In genomic region chr2:235605306-235605998, GRCh38 we compare ENCODE assay signal across 9 cellular contexts.
A peak's percentile ranks its signal among the peaks of the same experiment; 100 is the strongest.
DNase-seq lines count a peak whose midpoint lies in the region; ATAC-seq and TF ChIP-seq lines count a peak whose summit lies in the region.
"Had no signal": no experiment of that assay in that cellular context is flagged by ENCODE, and none has a peak within 500 bp of the region (broad histone marks: within the 10 kb centered on the region; RNA-seq: fewer than 3 reads in every experiment).

No MANE protein-coding gene starts in this region.

- POLR2A ChIA-PET in OCI-LY7 (lab: Charles Lee) = no interaction called here

- no peak overlapping the region for H3K4me3 ChIP-seq in mesodermal cell (ENCODE audit: extremely low read depth, insufficient read depth, low read length, poor library complexity, severe bottlenecking)
- H3K4me3 ChIP-seq in OCI-LY7 (ENCODE audit: low read depth, low read length, poor library complexity, severe bottlenecking) = no peak overlapping the region
- H3K4me3 ChIP-seq: breast epithelium had no signal

- peak; percentile 90 for DNase-seq in H4 (ENCODE audit: low spot score)
- DNase-seq in NCI-H69 (lab: John Stamatoyannopoulos, UW) = peak; percentile 96
- DNase-seq in epidermal melanocyte (ENCODE audit: insufficient read length, low spot score) = peak; percentile 66
- no peak for DNase-seq in GM20000 (ENCODE audit: low spot score)
- no peak for DNase-seq in stimulated activated naive CD4-positive, alpha-beta T cell (lab: John Stamatoyannopoulos, UW)
- no peak for DNase-seq in OCI-LY7 (ENCODE audit: low spot score)

- no peak overlapping the region for H3K4me2 ChIP-seq in OCI-LY7 (ENCODE audit: low read length)

- no TSS peak for BruUV-seq in OCI-LY7 (replicated peaks; lab: Mats Ljungman, UMichigan)

- H3K27ac ChIP-seq in mesodermal cell (ENCODE audit: low read depth, low read length, severe bottlenecking) = peak overlapping the region; percentile 69
- H3K27ac ChIP-seq in OCI-LY7 (ENCODE audit: low read depth, low read length, poor library complexity, severe bottlenecking) = no peak overlapping the region
- H3K27ac ChIP-seq: breast epithelium had no signal

- 74 to 77% methylated on average over 18 of the region's 22 CpGs for WGBS in mesodermal cell (ENCODE audit: insufficient coverage in 2 of 2), 2 experiments

- H3K79me2 ChIP-seq in OCI-LY7 (ENCODE audit: insufficient read depth, low read depth, low read length) = no peaks in the 10 kb centered on the region

- no peak for ATAC-seq in GM18867 (IDR thresholded peaks at IDR 0.05; ENCODE audit: unreplicated experiment)

- H4K20me1 ChIP-seq in OCI-LY7 (ENCODE audit: insufficient read depth, low read length) = no peaks in the 10 kb centered on the region

- TF ChIP-seq CTCF in GM20000 (IDR thresholded peaks at IDR 0.05; ENCODE audit: extremely low read depth, missing control alignments) (no peak), OCI-LY7 (conservative IDR thresholded peaks at IDR 0.05; ENCODE audit: low read length) (no peak)

- H3K4me1 ChIP-seq in mesodermal cell (ENCODE audit: control insufficient read depth, insufficient read depth, low read length, poor library complexity, severe bottlenecking) (peaks cover 12% of the 10 kb centered on the region), OCI-LY7 (ENCODE audit: insufficient read depth, low read length, poor library complexity, severe bottlenecking) (no peaks in the 10 kb centered on the region)
- H3K4me1 ChIP-seq: breast epithelium had no signal

- intact Hi-C loops in OCI-LY7 (cut with micrococcal nuclease; ENCODE audit: unreplicated experiment) = no loop called here

- H2AFZ ChIP-seq in OCI-LY7 (ENCODE audit: low read length) = no peak overlapping the region

- H3K36me3 ChIP-seq in mesodermal cell (ENCODE audit: control insufficient read depth, insufficient read depth, low read length) = peaks cover 7% of the 10 kb centered on the region
- H3K36me3 ChIP-seq in OCI-LY7 (ENCODE audit: insufficient read depth, low read length) = no peaks in the 10 kb centered on the region
- H3K36me3 ChIP-seq: breast epithelium had no signal

- no peaks in the 10 kb centered on the region for H3K9me2 ChIP-seq in OCI-LY7 (ENCODE audit: insufficient read depth, low read length)

- no peaks in the 10 kb centered on the region for H3K9me3 ChIP-seq in mesodermal cell (ENCODE audit: control insufficient read depth, low read length)
- no peaks in the 10 kb centered on the region; the same call in 1 of the 2 replicates for H3K9me3 ChIP-seq in OCI-LY7 (ENCODE audit: low read length)
- H3K9me3 ChIP-seq: breast epithelium had no signal

- CTCF ChIA-PET in OCI-LY7 (lab: Charles Lee; ENCODE audit: unreplicated experiment) = no interaction called here

Comparison
In these comparisons a context has a peak if more than half of its experiments do, and no peak if none do; other contexts are left out.
1. DNase-seq: peak in H4 (single experiment), NCI-H69 (single experiment) and epidermal melanocyte (single experiment); none in GM20000 (single experiment), stimulated activated naive CD4-positive, alpha-beta T cell (0 of 6) and OCI-LY7 (single experiment).